ENCODE assay signal across 14 cellular contexts in the genomic region with DNA sequence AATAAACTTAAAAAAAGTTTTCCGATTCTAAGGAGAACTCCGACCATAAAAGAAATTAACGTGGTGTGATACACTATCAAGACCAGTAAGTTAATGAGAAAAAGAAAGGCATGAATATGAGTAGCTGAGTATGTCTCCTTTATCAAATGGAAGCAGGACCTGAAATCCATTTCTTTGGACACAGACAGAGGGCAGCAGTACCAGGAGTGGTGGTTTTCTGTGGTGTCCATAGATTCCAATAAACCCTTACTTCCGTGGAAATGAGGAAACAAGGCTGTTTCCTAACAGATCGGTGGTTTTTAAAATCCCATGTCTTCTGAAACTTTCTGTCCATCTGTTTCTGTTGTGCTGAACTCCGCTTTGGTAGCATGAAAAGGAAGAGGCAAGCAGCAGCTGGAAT.
DNase-seq lines count a peak whose midpoint lies in the region; ATAC-seq and TF ChIP-seq lines count a peak whose summit lies in the region.
"Had no signal": no experiment of that assay in that cellular context is flagged by ENCODE, and none has a peak within 500 bp of the region (broad histone marks: within the 10 kb centered on the region; RNA-seq: fewer than 3 reads in every experiment).

No MANE protein-coding gene starts in this region.

- TF ChIP-seq RAD21 in Ishikawa (IDR thresholded peaks at IDR 0.05; ENCODE audit: low read depth) = peak; percentile 15; the same call in 1 of the 2 replicates

- no peak overlapping the region for H3K27ac ChIP-seq in C4-2B

- TF ChIP-seq CTCF in C4-2B (conservative IDR thresholded peaks at IDR 0.05) (peak; percentile 47), astrocyte of the spinal cord (IDR thresholded peaks at IDR 0.05; ENCODE audit: low read depth, low read length) (peak; percentile 21)

- in situ Hi-C loops in astrocyte of the spinal cord (cut with HindIII; ENCODE audit: low sequenced_read_pairs) = no loop called here

- H3K4me3 ChIP-seq in astrocyte of the spinal cord (ENCODE audit: low read depth, low read length) = no peak overlapping the region

- no peak for TF ChIP-seq EP300 in Ishikawa (IDR thresholded peaks at IDR 0.05; ENCODE audit: borderline replicate concordance)

- DNase-seq in astrocyte of the spinal cord (ENCODE audit: low read depth, low spot score) = no peak
- peak; percentile 21 to 60 for DNase-seq in lung microvascular endothelial cell (ENCODE audit: low read depth in 2 of 2)
- no peak for DNase-seq in glomerular visceral epithelial cell (ENCODE audit: extremely low spot score)
- no peak for DNase-seq in NCI-H2196 (lab: John Stamatoyannopoulos, UW; ENCODE audit: unreplicated experiment)
- DNase-seq: activated B cell treated with CpG ODN at 0.5 μM for 24 hours; activated naive CD8-positive, alpha-beta T cell treated with anti-CD3 and anti-CD28 coated beads, Interleukin-2, amount 10 ng/mL, durations not matched to agents 7 days and 5 days; left colon; NCI-H1436; NCI-H524; Right ventricle myocardium superior had no signal

- ATAC-seq in GM21786 (IDR thresholded peaks at IDR 0.05; ENCODE audit: unreplicated experiment) (no peak), HG02852 (IDR thresholded peaks at IDR 0.05; ENCODE audit: unreplicated experiment) (no peak)
- ATAC-seq: left colon had no signal

TF ChIP-seq in Ishikawa, 13 proteins besides CTCF, POLR2A, EP300 and RAD21:
- TF ChIP-seq, protein P1, sequence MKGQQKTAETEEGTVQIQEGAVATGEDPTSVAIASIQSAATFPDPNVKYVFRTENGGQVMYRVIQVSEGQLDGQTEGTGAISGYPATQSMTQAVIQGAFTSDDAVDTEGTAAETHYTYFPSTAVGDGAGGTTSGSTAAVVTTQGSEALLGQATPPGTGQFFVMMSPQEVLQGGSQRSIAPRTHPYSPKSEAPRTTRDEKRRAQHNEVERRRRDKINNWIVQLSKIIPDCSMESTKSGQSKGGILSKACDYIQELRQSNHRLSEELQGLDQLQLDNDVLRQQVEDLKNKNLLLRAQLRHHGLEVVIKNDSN (IDR thresholded peaks at IDR 0.05) = no peak
- TF ChIP-seq YY1 (IDR thresholded peaks at IDR 0.05; ENCODE audit: low read depth) (no peak), TAF1 (IDR thresholded peaks at IDR 0.05; ENCODE audit: low read depth) (no peak), TCF12 (IDR thresholded peaks at IDR 0.05; ENCODE audit: low read depth) (no peak), EGR1 (IDR thresholded peaks at IDR 0.05) (no peak), TEAD4 (IDR thresholded peaks at IDR 0.05) (no peak), ZBTB7A (IDR thresholded peaks at IDR 0.05; ENCODE audit: low read depth) (no peak), CREB1 (IDR thresholded peaks at IDR 0.05; ENCODE audit: low read depth) (no peak), CEBPB (IDR thresholded peaks at IDR 0.05) (no peak), FOXM1 (IDR thresholded peaks at IDR 0.05; ENCODE audit: borderline replicate concordance, low read depth) (no peak), NFIC (IDR thresholded peaks at IDR 0.05) (no peak)
- TF ChIP-seq, protein P2, sequence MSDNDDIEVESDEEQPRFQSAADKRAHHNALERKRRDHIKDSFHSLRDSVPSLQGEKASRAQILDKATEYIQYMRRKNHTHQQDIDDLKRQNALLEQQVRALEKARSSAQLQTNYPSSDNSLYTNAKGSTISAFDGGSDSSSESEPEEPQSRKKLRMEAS (IDR thresholded peaks at IDR 0.05) = no peak
- TF ChIP-seq, protein P3, sequence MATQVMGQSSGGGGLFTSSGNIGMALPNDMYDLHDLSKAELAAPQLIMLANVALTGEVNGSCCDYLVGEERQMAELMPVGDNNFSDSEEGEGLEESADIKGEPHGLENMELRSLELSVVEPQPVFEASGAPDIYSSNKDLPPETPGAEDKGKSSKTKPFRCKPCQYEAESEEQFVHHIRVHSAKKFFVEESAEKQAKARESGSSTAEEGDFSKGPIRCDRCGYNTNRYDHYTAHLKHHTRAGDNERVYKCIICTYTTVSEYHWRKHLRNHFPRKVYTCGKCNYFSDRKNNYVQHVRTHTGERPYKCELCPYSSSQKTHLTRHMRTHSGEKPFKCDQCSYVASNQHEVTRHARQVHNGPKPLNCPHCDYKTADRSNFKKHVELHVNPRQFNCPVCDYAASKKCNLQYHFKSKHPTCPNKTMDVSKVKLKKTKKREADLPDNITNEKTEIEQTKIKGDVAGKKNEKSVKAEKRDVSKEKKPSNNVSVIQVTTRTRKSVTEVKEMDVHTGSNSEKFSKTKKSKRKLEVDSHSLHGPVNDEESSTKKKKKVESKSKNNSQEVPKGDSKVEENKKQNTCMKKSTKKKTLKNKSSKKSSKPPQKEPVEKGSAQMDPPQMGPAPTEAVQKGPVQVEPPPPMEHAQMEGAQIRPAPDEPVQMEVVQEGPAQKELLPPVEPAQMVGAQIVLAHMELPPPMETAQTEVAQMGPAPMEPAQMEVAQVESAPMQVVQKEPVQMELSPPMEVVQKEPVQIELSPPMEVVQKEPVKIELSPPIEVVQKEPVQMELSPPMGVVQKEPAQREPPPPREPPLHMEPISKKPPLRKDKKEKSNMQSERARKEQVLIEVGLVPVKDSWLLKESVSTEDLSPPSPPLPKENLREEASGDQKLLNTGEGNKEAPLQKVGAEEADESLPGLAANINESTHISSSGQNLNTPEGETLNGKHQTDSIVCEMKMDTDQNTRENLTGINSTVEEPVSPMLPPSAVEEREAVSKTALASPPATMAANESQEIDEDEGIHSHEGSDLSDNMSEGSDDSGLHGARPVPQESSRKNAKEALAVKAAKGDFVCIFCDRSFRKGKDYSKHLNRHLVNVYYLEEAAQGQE (IDR thresholded peaks at IDR 0.05; ENCODE audit: low read depth) = no peak

Comparison
In these comparisons a context has a peak if more than half of its experiments do, and no peak if none do; other contexts are left out.
1. DNase-seq: peak in lung microvascular endothelial cell (2 of 2); none in astrocyte of the spinal cord (single experiment), glomerular visceral epithelial cell (single experiment) and NCI-H2196 (single experiment).